ENCODE assay signal across 12 cellular contexts in genomic region chr7:116542618-116543017, GRCh38. TPM values are rescaled to one million over a fixed set of nuclear protein-coding genes. Genes with fewer than 3 reads are reported as not detected.
A peak's percentile ranks its signal among the peaks of the same experiment; 100 is the strongest.
DNase-seq lines count a peak whose midpoint lies in the region; ATAC-seq and TF ChIP-seq lines count a peak whose summit lies in the region.
"Had no signal": no experiment of that assay in that cellular context is flagged by ENCODE, and none has a peak within 500 bp of the region (broad histone marks: within the 10 kb centered on the region; RNA-seq: fewer than 3 reads in every experiment).

No MANE protein-coding gene starts in this region.

- H4K20me1 ChIP-seq in PC-9 (ENCODE audit: insufficient read depth): no peaks in the 10 kb centered on the region

- CTCF ChIA-PET in PC-9 (lab: Charles Lee): no interaction called here

- TF ChIP-seq POLR2A in gastrocnemius medialis (IDR thresholded peaks at IDR 0.05): no peak

- no peaks in the 10 kb centered on the region for H3K9me2 ChIP-seq in PC-9 (ENCODE audit: insufficient read depth)

- intact Hi-C loops in gastrocnemius medialis (cut with DNase I; ENCODE audit: low total_unique reads): no loop called here
- intact Hi-C loops in PC-9 (cut with micrococcal nuclease; ENCODE audit: unreplicated experiment): no loop called here

- peak overlapping the region; percentile 40 for H3K27ac ChIP-seq in RWPE2 (ENCODE audit: poor library complexity, severe bottlenecking)
- peak overlapping the region in 3 of 4 donors; percentile 10 to 31 (median 29) for H3K27ac ChIP-seq in gastrocnemius medialis
- no peak overlapping the region for H3K27ac ChIP-seq in PC-9

- TF ChIP-seq CTCF in AG10803 (conservative IDR thresholded peaks at IDR 0.05; ENCODE audit: low read length) (no peak), RWPE2 (IDR thresholded peaks at IDR 0.05; ENCODE audit: poor library complexity, severe bottlenecking) (no peak), fibroblast of mammary gland (conservative IDR thresholded peaks at IDR 0.05; ENCODE audit: control insufficient read depth, insufficient read depth, low read depth, low read length) (no peak), gastrocnemius medialis (IDR thresholded peaks at IDR 0.05 in 4 of 5, conservative IDR thresholded peaks at IDR 0.05 in 1 of 5) (no peak), PC-9 (conservative IDR thresholded peaks at IDR 0.05) (no peak)

- H3F3A ChIP-seq in PC-9 (ENCODE audit: insufficient read depth, low read depth): no peaks in the 10 kb centered on the region

- H3K4me2 ChIP-seq in PC-9: no peak overlapping the region

- DNase-seq in AG10803 (ENCODE audit: low read depth): peak; percentile 72
- DNase-seq in RWPE2 (ENCODE audit: low spot score): no peak
- DNase-seq in fibroblast of mammary gland (ENCODE audit: low read depth): peak; percentile 48
- no peak for DNase-seq in gastrocnemius medialis
- no peak for DNase-seq in occipital lobe (lab: John Stamatoyannopoulos, UW)
- DNase-seq in GOT3 (lab: John Stamatoyannopoulos, UW): no peak
- no peak for DNase-seq in PC-9
- no peak for DNase-seq in NCI-H1417 treated with DMSO at 0.1 percent for 48 hours (lab: John Stamatoyannopoulos, UW)
- DNase-seq: activated naive CD4-positive, alpha-beta T cell; NCI-H187 treated with DMSO at 0.1 percent for 48 hours; NCI-H526; posterior cingulate gyrus had no signal

- H3K9me3 ChIP-seq in RWPE2 (ENCODE audit: severe bottlenecking) (peaks cover 2% of the 10 kb centered on the region), gastrocnemius medialis (no peaks in the 10 kb centered on the region), PC-9 (ENCODE audit: insufficient read depth, low read depth) (no peaks in the 10 kb centered on the region; the same call in 1 of the 2 replicates)

- POLR2A ChIA-PET in PC-9 (lab: Charles Lee; ENCODE audit: unreplicated experiment): interaction anchor here (0.5 to 0.9 kb wide), 3 partner anchors 43 to 283 kb away, joined by 4 to 6 read pairs (median 5); partner anchors contain the start of gene CAV2

- ATAC-seq in RWPE2 (ENCODE audit: low read depth): peak; percentile 3; the same call in 1 of the 3 replicates
- no peak for ATAC-seq in gastrocnemius medialis

- H3K4me3 ChIP-seq in AG10803 (ENCODE audit: low read length): no peak overlapping the region
- H3K4me3 ChIP-seq in RWPE2 (ENCODE audit: severe bottlenecking): no peak overlapping the region
- H3K4me3 ChIP-seq in fibroblast of mammary gland (ENCODE audit: control insufficient read depth, low read depth, low read length): no peak overlapping the region
- no peak overlapping the region for H3K4me3 ChIP-seq in gastrocnemius medialis
- no peak overlapping the region for H3K4me3 ChIP-seq in PC-9

- H3K79me2 ChIP-seq in PC-9 (ENCODE audit: low read depth): 0 out of 2 replicates have a peak, but pooled peaks cover 2% of the 10 kb centered on the region

- no TSS peak for BruUV-seq in PC-9 (replicated peaks; lab: Mats Ljungman, UMichigan)

- in situ Hi-C loops in gastrocnemius medialis (cut with MboI; ENCODE audit: low sequenced_read_pairs in 4 of 4): no loop called here

- peaks cover 99% of the 10 kb centered on the region for H3K36me3 ChIP-seq in RWPE2 (ENCODE audit: low read depth)
- peaks cover 0 to 5% of the 10 kb centered on the region in 2 donors for H3K36me3 ChIP-seq in gastrocnemius medialis
- peaks cover 18% of the 10 kb centered on the region; the same call in 1 of the 2 replicates for H3K36me3 ChIP-seq in PC-9 (ENCODE audit: low read depth)

- H2AFZ ChIP-seq in PC-9: no peak overlapping the region

- H3K27me3 ChIP-seq in RWPE2 (ENCODE audit: insufficient read depth, poor library complexity, severe bottlenecking): no peaks in the 10 kb centered on the region
- H3K27me3 ChIP-seq in gastrocnemius medialis: no peaks in the 10 kb centered on the region
- H3K27me3 ChIP-seq in PC-9 (ENCODE audit: insufficient read depth, low read depth): no peaks in the 10 kb centered on the region

- H3K4me1 ChIP-seq in RWPE2 (ENCODE audit: insufficient read depth, poor library complexity, severe bottlenecking) (peaks cover 32% of the 10 kb centered on the region), gastrocnemius medialis (peaks cover 14 to 18% of the 10 kb centered on the region in 2 donors), PC-9 (replicated peaks; ENCODE audit: insufficient read depth) (no peaks in the 10 kb centered on the region)

RNA-seq across cellular contexts. Expression of gene CAV1, which starts 17.8 kb away (rescaled TPM):
- total RNA-seq in gastrocnemius medialis: 10 to 100 TPM; 64.7 to 87.8 (median 71.2) TPM
- 12.0 TPM for total RNA-seq in occipital lobe
- total RNA-seq in PC-9 (2021): 850 and 1,077 TPM in 2 replicates

RNA-seq across cellular contexts. Expression of gene CAV2, which starts 43.1 kb away (rescaled TPM):
- total RNA-seq in gastrocnemius medialis (10 to 100 TPM; 12.7 to 26.2 (median 14.9) TPM), occipital lobe (19.8 TPM), PC-9 (2021) (260 and 296 TPM in 2 replicates)

Comparison
In these comparisons a context has a peak if more than half of its experiments do, and no peak if none do; other contexts are left out.
1. DNase-seq: peak in AG10803 (single experiment) and fibroblast of mammary gland (single experiment); none in RWPE2 (single experiment), gastrocnemius medialis (0 of 2), occipital lobe (single experiment), GOT3 (single experiment), PC-9 (0 of 2) and NCI-H1417 treated with DMSO at 0.1 percent for 48 hours (single experiment).